11 cellular contexts compared by ENCODE assay signal in genomic region chr17:29066603-29067002, GRCh38.
"Had no signal": no experiment of that assay in that cellular context is flagged by ENCODE, and none has a peak within 500 bp of the region (broad histone marks: within the 10 kb centered on the region; RNA-seq: fewer than 3 reads in every experiment).

No MANE protein-coding gene starts in this region.

- H3K4me1 Mint-ChIP-seq: activated CD4-positive, alpha-beta memory T cell treated with anti-CD3 and anti-CD28 coated beads, Interleukin-2, amount 10 ng/mL, durations not matched to agents 7 days and 5 days; activated CD8-positive, alpha-beta memory T cell treated with anti-CD3 and anti-CD28 coated beads, Interleukin-2, amount 10 ng/mL, durations not matched to agents 7 days and 5 days; activated naive CD8-positive, alpha-beta T cell treated with anti-CD3 and anti-CD28 coated beads for 36 hours had no signal

- H3K9me3 Mint-ChIP-seq: activated CD4-positive, alpha-beta memory T cell treated with anti-CD3 and anti-CD28 coated beads, Interleukin-2, amount 10 ng/mL, durations not matched to agents 7 days and 5 days; activated naive CD8-positive, alpha-beta T cell treated with anti-CD3 and anti-CD28 coated beads for 36 hours; nephron progenitor cell; stimulated activated naive CD8-positive, alpha-beta T cell treated with anti-CD3 and anti-CD28 coated beads, Interleukin-15, Interleukin-2, amounts not matched to agents 100 ng/mL and 50 ng/mL, for 24 hours had no signal

- H3K4me3 Mint-ChIP-seq: activated CD4-positive, alpha-beta memory T cell treated with anti-CD3 and anti-CD28 coated beads, Interleukin-2, amount 10 ng/mL, durations not matched to agents 7 days and 5 days; activated CD8-positive, alpha-beta memory T cell treated with anti-CD3 and anti-CD28 coated beads, Interleukin-2, amount 10 ng/mL, durations not matched to agents 7 days and 5 days; activated naive CD8-positive, alpha-beta T cell treated with anti-CD3 and anti-CD28 coated beads for 36 hours; nephron progenitor cell; stimulated activated naive CD8-positive, alpha-beta T cell treated with anti-CD3 and anti-CD28 coated beads, Interleukin-15, Interleukin-2, amounts not matched to agents 100 ng/mL and 50 ng/mL, for 24 hours had no signal

- H3K27me3 Mint-ChIP-seq: activated CD4-positive, alpha-beta memory T cell treated with anti-CD3 and anti-CD28 coated beads, Interleukin-2, amount 10 ng/mL, durations not matched to agents 7 days and 5 days; activated CD8-positive, alpha-beta memory T cell treated with anti-CD3 and anti-CD28 coated beads, Interleukin-2, amount 10 ng/mL, durations not matched to agents 7 days and 5 days; stimulated activated naive CD8-positive, alpha-beta T cell treated with anti-CD3 and anti-CD28 coated beads, Interleukin-15, Interleukin-2, amounts not matched to agents 100 ng/mL and 50 ng/mL, for 24 hours had no signal

- ATAC-seq: activated CD8-positive, alpha-beta memory T cell treated with anti-CD3 and anti-CD28 coated beads, Interleukin-2, amount 10 ng/mL, durations not matched to agents 7 days and 5 days had no signal

- DNase-seq: activated CD4-positive, alpha-beta memory T cell treated with anti-CD3 and anti-CD28 coated beads, Interleukin-2, amount 10 ng/mL, durations not matched to agents 7 days and 5 days; activated CD4-positive, alpha-beta T cell treated with anti-CD3 and anti-CD28 coated beads for 4 hours; activated CD8-positive, alpha-beta memory T cell treated with anti-CD3 and anti-CD28 coated beads, Interleukin-2, amount 10 ng/mL, durations not matched to agents 7 days and 5 days; activated naive CD8-positive, alpha-beta T cell treated with anti-CD3 and anti-CD28 coated beads for 36 hours; amniotic stem cell; colonic mucosa; erythroblast; foreskin melanocyte; nephron progenitor cell had no signal

- H3K36me3 Mint-ChIP-seq: activated CD8-positive, alpha-beta memory T cell treated with anti-CD3 and anti-CD28 coated beads, Interleukin-2, amount 10 ng/mL, durations not matched to agents 7 days and 5 days; activated naive CD8-positive, alpha-beta T cell treated with anti-CD3 and anti-CD28 coated beads for 36 hours had no signal

- H3K27ac Mint-ChIP-seq: activated CD4-positive, alpha-beta memory T cell treated with anti-CD3 and anti-CD28 coated beads, Interleukin-2, amount 10 ng/mL, durations not matched to agents 7 days and 5 days; activated CD8-positive, alpha-beta memory T cell treated with anti-CD3 and anti-CD28 coated beads, Interleukin-2, amount 10 ng/mL, durations not matched to agents 7 days and 5 days; activated naive CD8-positive, alpha-beta T cell treated with anti-CD3 and anti-CD28 coated beads for 36 hours; nephron progenitor cell; progenitor cell of endocrine pancreas; stimulated activated naive CD8-positive, alpha-beta T cell treated with anti-CD3 and anti-CD28 coated beads, Interleukin-15, Interleukin-2, amounts not matched to agents 100 ng/mL and 50 ng/mL, for 24 hours had no signal
